Comparison of ENCODE assay signal across 33 cellular contexts in the genomic region with DNA sequence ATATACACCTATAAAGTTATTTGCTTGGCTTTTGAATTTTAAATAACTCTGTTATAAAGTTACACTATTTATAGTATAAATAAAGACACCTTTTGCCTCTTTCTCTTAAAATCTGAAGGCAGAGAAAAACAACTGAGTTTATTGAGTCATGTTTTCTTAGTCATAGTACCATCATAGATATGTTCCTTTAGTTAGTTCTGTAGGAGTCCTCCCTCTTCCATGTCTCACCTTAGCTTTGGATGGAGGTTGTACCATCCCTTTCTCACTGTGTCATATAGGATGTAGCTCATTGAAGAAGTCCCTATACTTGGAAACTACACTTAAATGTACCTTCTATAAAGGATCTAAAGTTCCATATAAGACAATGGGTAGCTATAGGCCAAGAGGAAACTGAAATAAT.
"Had no signal": no experiment of that assay in that cellular context is flagged by ENCODE, and none has a peak within 500 bp of the region (broad histone marks: within the 10 kb centered on the region; RNA-seq: fewer than 3 reads in every experiment).

No MANE protein-coding gene starts in this region.

- DNase-seq: activated B cell treated with CpG ODN at 0.5 μM for 24 hours; activated CD4-positive, alpha-beta memory T cell treated with anti-CD3 and anti-CD28 coated beads for 36 hours; activated CD4-positive, alpha-beta T cell treated with anti-CD3 and anti-CD28 coated beads for 4 hours; activated CD4-positive, alpha-beta T cell treated with anti-CD3 and anti-CD28 coated beads, Interleukin-2, amount 10 ng/mL, durations not matched to agents 24 days and 14 days; activated CD4-positive, alpha-beta T cell treated with anti-CD3 and anti-CD28 coated beads, Interleukin-2, amount 50 U/mL, for 1 hour; activated CD4-positive, alpha-beta T cell treated with anti-CD3 and anti-CD28 coated beads, Interleukin-2, amount 50 U/mL, for 4 hours; activated CD4-positive, CD25-positive, alpha-beta regulatory T cell treated with anti-CD3 and anti-CD28 coated beads, Interleukin-2, amount 50 U/mL, for 72 hours; activated CD8-positive, alpha-beta memory T cell treated with anti-CD3 and anti-CD28 coated beads, Interleukin-2, amount 50 U/mL, for 4 hours; activated CD8-positive, alpha-beta T cell treated with anti-CD3 and anti-CD28 coated beads for 36 hours; activated effector memory CD4-positive, alpha-beta T cell treated with anti-CD3 and anti-CD28 coated beads, Interleukin-2, amount 50 U/mL, for 16 hours; activated gamma-delta T cell treated with Interleukin-2 at 50 U/mL for 16 hours; activated naive CD4-positive, alpha-beta T cell; activated naive CD4-positive, alpha-beta T cell treated with anti-CD3 and anti-CD28 coated beads for 36 hours; activated naive CD4-positive, alpha-beta T cell treated with anti-CD3 and anti-CD28 coated beads, Interleukin-2, amount 50 U/mL, for 16 hours; activated naive CD8-positive, alpha-beta T cell treated with anti-CD3 and anti-CD28 coated beads for 36 hours; activated T-cell treated with anti-CD3 and anti-CD28 coated beads for 4 hours; activated T-cell treated with anti-CD3 and anti-CD28 coated beads, Interleukin-2, amount 50 U/mL, for 1 hour; activated T-cell treated with anti-CD3 and anti-CD28 coated beads, Interleukin-2, amount 50 U/mL, for 4 hours; activated T-cell treated with anti-CD3 and anti-CD28 coated beads, Interleukin-2, amount 50 U/mL, for 72 hours; adrenal gland; amniotic stem cell; aorta; body of pancreas; brain microvascular endothelial cell; caudate nucleus; cerebellar nuclear complex; T-helper 1 cell; T-helper 2 cell; T-helper 9 cell had no signal

- ATAC-seq: activated CD8-positive, alpha-beta T cell treated with anti-CD3 and anti-CD28 coated beads for 36 hours; activated naive CD4-positive, alpha-beta T cell treated with anti-CD3 and anti-CD28 coated beads, Interleukin-2, amount 50 U/mL, for 72 hours; activated T-cell treated with anti-CD3 and anti-CD28 coated beads, Interleukin-2, amount 50 U/mL, for 4 hours; activated T-cell treated with anti-CD3 and anti-CD28 coated beads, Interleukin-2, amount 50 U/mL, for 72 hours; activated T-helper 17 cell treated with anti-CD3 and anti-CD28 coated beads, Interleukin-2, amount 50 U/mL, for 72 hours; body of pancreas had no signal

- H3K4me3 ChIP-seq: adrenal gland, body of pancreas, breast epithelium, cardiac muscle cell had no signal
